25 cellular contexts compared by ENCODE assay signal in genomic region chr6:88145298-88145963, GRCh38. TPM values are rescaled to one million over a fixed set of nuclear protein-coding genes. Genes with fewer than 3 reads are reported as not detected.
"Had no signal": no experiment of that assay in that cellular context is flagged by ENCODE, and none has a peak within 500 bp of the region (broad histone marks: within the 10 kb centered on the region; RNA-seq: fewer than 3 reads in every experiment).

No MANE protein-coding gene starts in this region.

- H3K27ac Mint-ChIP-seq: activated CD4-positive, alpha-beta memory T cell treated with anti-CD3 and anti-CD28 coated beads, Interleukin-2, amount 10 ng/mL, durations not matched to agents 7 days and 5 days; activated CD4-positive, alpha-beta T cell treated with anti-CD3 and anti-CD28 coated beads, Interleukin-2, amount 10 ng/mL, durations not matched to agents 24 days and 14 days; activated naive CD8-positive, alpha-beta T cell treated with anti-CD3 and anti-CD28 coated beads, Interleukin-2, amount 50 U/mL, for 24 hours; activated T-cell treated with anti-CD3 and anti-CD28 coated beads, Interleukin-2, amount 50 U/mL, for 72 hours; dendritic cell treated with granulocyte-macrophage colony-stimulating factor and Interleukin-4, amounts not matched to agents 40 ng/mL and 50 ng/mL, for 4 days; nephron; stimulated activated naive CD8-positive, alpha-beta T cell treated with anti-CD3 and anti-CD28 coated beads, Interleukin-15, Interleukin-2, amounts not matched to agents 100 ng/mL and 50 ng/mL, for 24 hours had no signal

- H3K36me3 ChIP-seq: pancreas, right atrium auricular region, spleen had no signal

- H3K9me3 Mint-ChIP-seq: activated CD4-positive, alpha-beta memory T cell treated with anti-CD3 and anti-CD28 coated beads, Interleukin-2, amount 10 ng/mL, durations not matched to agents 7 days and 5 days; activated CD4-positive, alpha-beta T cell treated with anti-CD3 and anti-CD28 coated beads, Interleukin-2, amount 10 ng/mL, durations not matched to agents 24 days and 14 days; activated naive CD8-positive, alpha-beta T cell treated with anti-CD3 and anti-CD28 coated beads, Interleukin-2, amount 50 U/mL, for 24 hours; activated T-cell treated with anti-CD3 and anti-CD28 coated beads, Interleukin-2, amount 50 U/mL, for 72 hours; dendritic cell treated with granulocyte-macrophage colony-stimulating factor and Interleukin-4, amounts not matched to agents 40 ng/mL and 50 ng/mL, for 4 days; nephron; stimulated activated naive CD8-positive, alpha-beta T cell treated with anti-CD3 and anti-CD28 coated beads, Interleukin-15, Interleukin-2, amounts not matched to agents 100 ng/mL and 50 ng/mL, for 24 hours had no signal

- FAIRE-seq: pancreas had no signal

- DNase-seq: activated CD4-positive, alpha-beta memory T cell treated with anti-CD3 and anti-CD28 coated beads, Interleukin-2, amount 10 ng/mL, durations not matched to agents 7 days and 5 days; activated CD4-positive, alpha-beta T cell treated with anti-CD3 and anti-CD28 coated beads, Interleukin-2, amount 10 ng/mL, durations not matched to agents 24 days and 14 days; activated effector memory CD4-positive, alpha-beta T cell treated with anti-CD3 and anti-CD28 coated beads, Interleukin-2, amount 50 U/mL, for 16 hours; activated naive CD4-positive, alpha-beta T cell treated with anti-CD3 and anti-CD28 coated beads, Interleukin-2, amount 50 U/mL, for 16 hours; activated naive CD8-positive, alpha-beta T cell treated with anti-CD3 and anti-CD28 coated beads, Interleukin-2, amount 50 U/mL, for 24 hours; activated T-cell treated with anti-CD3 and anti-CD28 coated beads, Interleukin-2, amount 50 U/mL, for 72 hours; body of pancreas; effector CD4-positive, alpha-beta T cell; foreskin melanocyte; head of caudate nucleus; hypothalamus; left ventricle myocardium superior; mammary epithelial cell; pancreas; psoas muscle; spleen; stimulated activated CD4-positive, alpha-beta T cell treated with anti-CD3 and anti-CD28 coated beads, Interleukin-4, amount 100 ng/mL, for 1 hour; substantia nigra; tibial artery had no signal

- H3K4me3 ChIP-seq: body of pancreas, pancreas, psoas muscle, right atrium auricular region, spleen, tibial artery had no signal

- H3K4me3 Mint-ChIP-seq: activated CD4-positive, alpha-beta memory T cell treated with anti-CD3 and anti-CD28 coated beads, Interleukin-2, amount 10 ng/mL, durations not matched to agents 7 days and 5 days; activated CD4-positive, alpha-beta T cell treated with anti-CD3 and anti-CD28 coated beads, Interleukin-2, amount 10 ng/mL, durations not matched to agents 24 days and 14 days; activated naive CD8-positive, alpha-beta T cell treated with anti-CD3 and anti-CD28 coated beads, Interleukin-2, amount 50 U/mL, for 24 hours; activated T-cell treated with anti-CD3 and anti-CD28 coated beads, Interleukin-2, amount 50 U/mL, for 72 hours; dendritic cell treated with granulocyte-macrophage colony-stimulating factor and Interleukin-4, amounts not matched to agents 40 ng/mL and 50 ng/mL, for 4 days; nephron; stimulated activated naive CD8-positive, alpha-beta T cell treated with anti-CD3 and anti-CD28 coated beads, Interleukin-15, Interleukin-2, amounts not matched to agents 100 ng/mL and 50 ng/mL, for 24 hours had no signal

- H3K27me3 ChIP-seq: body of pancreas, pancreas, right atrium auricular region, tibial artery had no signal

- H3K4me1 ChIP-seq: body of pancreas, pancreas, psoas muscle, right atrium auricular region had no signal

- ATAC-seq: activated CD4-positive, CD25-positive, alpha-beta regulatory T cell treated with anti-CD3 and anti-CD28 coated beads, Interleukin-2, amount 50 U/mL, for 24 hours; activated naive CD8-positive, alpha-beta T cell treated with anti-CD3 and anti-CD28 coated beads, Interleukin-2, amount 50 U/mL, for 24 hours; body of pancreas; left ventricle myocardium superior; pancreas; psoas muscle had no signal

- H3K4me1 Mint-ChIP-seq: activated CD4-positive, alpha-beta memory T cell treated with anti-CD3 and anti-CD28 coated beads, Interleukin-2, amount 10 ng/mL, durations not matched to agents 7 days and 5 days; activated CD4-positive, alpha-beta T cell treated with anti-CD3 and anti-CD28 coated beads, Interleukin-2, amount 10 ng/mL, durations not matched to agents 24 days and 14 days; nephron had no signal

- H3K27ac ChIP-seq: body of pancreas, pancreas, psoas muscle, right atrium auricular region, spleen, tibial artery had no signal

- H3K9me3 ChIP-seq: body of pancreas, pancreas, psoas muscle, right atrium auricular region, spleen, tibial artery had no signal

RNA-seq across cellular contexts. Expression of gene CNR1, which starts 20.7 kb away (rescaled TPM):
- total RNA-seq: activated CD4-positive, alpha-beta memory T cell treated with anti-CD3 and anti-CD28 coated beads, Interleukin-2, amount 10 ng/mL, durations not matched to agents 7 days and 5 days; activated CD4-positive, alpha-beta T cell treated with anti-CD3 and anti-CD28 coated beads, Interleukin-2, amount 10 ng/mL, durations not matched to agents 24 days and 14 days; mammary epithelial cell; T-helper 2 cell treated with Interferon-gamma antibody and Interleukin-4, amounts not matched to agents 100 ng/mL and 5 ng/mL, for 36 hours had no signal
- polyA plus RNA-seq: mammary epithelial cell had no signal
